21 cellular contexts compared by ENCODE assay signal in the genomic region with DNA sequence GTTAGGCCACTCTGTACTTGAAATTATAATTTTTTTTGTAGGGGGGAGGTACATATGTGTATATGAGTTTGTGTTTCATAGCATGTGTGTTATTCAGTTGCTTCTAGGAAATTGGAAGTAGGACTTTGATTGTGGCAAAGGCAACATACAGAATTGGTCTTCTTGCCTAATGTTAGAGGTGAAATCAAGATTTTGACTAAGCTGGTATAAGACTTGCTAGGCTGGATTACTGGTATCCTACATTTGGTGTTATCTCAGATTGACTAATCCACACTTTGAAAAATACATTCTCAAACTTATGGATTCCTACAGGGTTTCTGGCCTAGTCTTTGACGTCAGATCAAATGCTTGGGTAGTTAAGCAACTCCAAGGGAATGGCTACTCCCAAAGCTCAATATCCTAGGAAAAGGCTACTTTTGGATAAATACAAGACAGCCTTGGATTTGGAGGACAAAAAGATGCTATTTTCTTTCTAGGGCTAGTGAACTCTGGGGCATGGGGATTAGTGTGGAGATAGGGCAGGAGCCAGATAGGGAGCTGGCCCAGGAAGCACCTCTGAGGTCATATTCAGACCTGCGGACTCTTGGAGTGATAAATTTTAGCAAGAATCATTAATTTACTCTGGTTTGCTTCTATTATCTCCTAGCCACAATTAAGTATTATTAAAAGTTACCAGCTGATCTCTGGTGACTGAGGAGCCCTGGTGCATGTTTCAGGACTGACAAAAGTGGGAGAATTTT.
DNase-seq lines count a peak whose midpoint lies in the region; ATAC-seq and TF ChIP-seq lines count a peak whose summit lies in the region.
"Had no signal": no experiment of that assay in that cellular context is flagged by ENCODE, and none has a peak within 500 bp of the region (broad histone marks: within the 10 kb centered on the region; RNA-seq: fewer than 3 reads in every experiment).

No MANE protein-coding gene starts in this region.

- H3K9me2 ChIP-seq in GM23248 (ENCODE audit: insufficient read depth), result no peaks in the 10 kb centered on the region

- H2AFZ ChIP-seq in GM23248 (peak overlapping the region; percentile 42; the same call in 1 of the 2 replicates), smooth muscle cell (ENCODE audit: low read depth) (peak overlapping the region; percentile 46)

- 54 to 55% methylated on average over 2 of the region's 2 CpGs for WGBS in GM23248 (ENCODE audit: low coverage in 1 of 2, low lambda C conversion rate in 2 of 2, missing lambda C conversion rate in 2 of 2), 2 experiments
- 38% methylated on average over 2 of the region's 2 CpGs for WGBS in smooth muscle cell (ENCODE audit: low lambda C conversion rate)

- DNase-seq in GM23248, result no peak
- no peak for DNase-seq in ascending aorta (ENCODE audit: low spot score in 2 of 2)
- DNase-seq in left ventricle myocardium superior, result no peak
- no peak for DNase-seq in smooth muscle cell (lab: John Stamatoyannopoulos, UW; ENCODE audit: unreplicated experiment)
- DNase-seq in NCI-H1694 (lab: John Stamatoyannopoulos, UW), result no peak
- no peak for DNase-seq in DMS53 treated with DMSO at 0.1 percent for 48 hours (lab: John Stamatoyannopoulos, UW; ENCODE audit: unreplicated experiment)
- DNase-seq: activated CD4-positive, CD25-positive, alpha-beta regulatory T cell treated with anti-CD3 and anti-CD28 coated beads, Interleukin-2, amount 50 U/mL, for 72 hours; activated CD8-positive, alpha-beta memory T cell treated with anti-CD3 and anti-CD28 coated beads, Interleukin-2, amount 50 U/mL, for 4 hours; activated gamma-delta T cell; amygdala; CD4-positive, alpha-beta memory T cell; cerebellar nuclear complex; DMS79; effector memory CD8-positive, alpha-beta T cell; Karpas-422; NCI-H1105 treated with DMSO at 0.1 percent for 48 hours; NCI-H526; stimulated activated CD4-positive, alpha-beta T cell treated with anti-CD3 and anti-CD28 coated beads, Interleukin-4, amount 100 ng/mL, for 4 hours had no signal

- no peaks in the 10 kb centered on the region for H3K9me3 ChIP-seq in GM23248 (ENCODE audit: low read depth)
- H3K9me3 ChIP-seq in ascending aorta, result no peaks in the 10 kb centered on the region
- no peaks in the 10 kb centered on the region for H3K9me3 ChIP-seq in smooth muscle cell (replicated peaks; ENCODE audit: low read depth)
- H3K9me3 ChIP-seq: SJSA1 had no signal

- no peaks in the 10 kb centered on the region for H3K36me3 ChIP-seq in GM23248 (ENCODE audit: low read depth)
- no peaks in the 10 kb centered on the region for H3K36me3 ChIP-seq in ascending aorta
- no peaks in the 10 kb centered on the region for H3K36me3 ChIP-seq in smooth muscle cell (ENCODE audit: low read depth)
- H3K36me3 ChIP-seq: SJSA1 had no signal

- in situ Hi-C loops in GM23248 (cut with MboI), result no loop called here

- no peaks in the 10 kb centered on the region for H3K27me3 ChIP-seq in GM23248 (replicated peaks; ENCODE audit: insufficient read depth)
- no peaks in the 10 kb centered on the region for H3K27me3 ChIP-seq in ascending aorta
- no peaks in the 10 kb centered on the region for H3K27me3 ChIP-seq in smooth muscle cell (ENCODE audit: low read depth)
- H3K27me3 ChIP-seq: SJSA1 had no signal

- no peak overlapping the region for H3K9ac ChIP-seq in GM23248
- H3K9ac ChIP-seq in smooth muscle cell (ENCODE audit: low read depth), result no peak overlapping the region

- H3K4me1 ChIP-seq in GM23248 (ENCODE audit: insufficient read depth), result peaks cover 35% of the 10 kb centered on the region
- H3K4me1 ChIP-seq in ascending aorta, result peaks cover 0 to 13% of the 10 kb centered on the region in 2 donors
- no peaks in the 10 kb centered on the region for H3K4me1 ChIP-seq in smooth muscle cell (ENCODE audit: low read depth)

- H3F3A ChIP-seq in GM23248 (ENCODE audit: insufficient read depth) (peaks cover 17% of the 10 kb centered on the region; the same call in 1 of the 2 replicates), smooth muscle cell (ENCODE audit: low read depth) (no peaks in the 10 kb centered on the region)

- H3K79me2 ChIP-seq in GM23248 (ENCODE audit: insufficient read depth), result no peaks in the 10 kb centered on the region
- H3K79me2 ChIP-seq in smooth muscle cell (ENCODE audit: low read depth), result no peaks in the 10 kb centered on the region

- ATAC-seq in left ventricle myocardium superior, result peak; percentile 19
- ATAC-seq in GM18909 (IDR thresholded peaks at IDR 0.05; ENCODE audit: poor library complexity, unreplicated experiment), result no peak
- ATAC-seq in GM18517 (IDR thresholded peaks at IDR 0.05; ENCODE audit: unreplicated experiment), result no peak
- ATAC-seq: effector memory CD8-positive, alpha-beta T cell had no signal

- H3K4me3 ChIP-seq in GM23248 (no peak overlapping the region), ascending aorta (no peak overlapping the region), smooth muscle cell (no peak overlapping the region)
- H3K4me3 ChIP-seq: SJSA1 had no signal

- intact Hi-C loops in ascending aorta (cut with DNase I), result no loop called here
- intact Hi-C loops in left ventricle myocardium superior (cut with micrococcal nuclease), result no loop called here

- no peak overlapping the region for H3K4me2 ChIP-seq in GM23248 (ENCODE audit: unreplicated experiment)
- peak overlapping the region; percentile 22 for H3K4me2 ChIP-seq in smooth muscle cell

- H4K20me1 ChIP-seq in GM23248 (ENCODE audit: insufficient read depth), result no peaks in the 10 kb centered on the region
- no peaks in the 10 kb centered on the region for H4K20me1 ChIP-seq in smooth muscle cell (ENCODE audit: low read depth)

- TF ChIP-seq CTCF in ascending aorta (IDR thresholded peaks at IDR 0.05) (no peak), smooth muscle cell (IDR thresholded peaks at IDR 0.05; ENCODE audit: borderline replicate concordance, insufficient read depth, poor library complexity, severe bottlenecking) (no peak)

- H3K27ac ChIP-seq in GM23248 (no peak overlapping the region), ascending aorta (peak overlapping the region; percentile 17 to 61), smooth muscle cell (ENCODE audit: low read depth) (peak overlapping the region; percentile 54)
- H3K27ac ChIP-seq: SJSA1 had no signal
